Comparison of ENCODE assay signal across 8 cellular contexts in genomic region chr3:181712190-181712504, GRCh38. TPM values are rescaled to one million over a fixed set of nuclear protein-coding genes. Genes with fewer than 3 reads are reported as not detected.
DNase-seq lines count a peak whose midpoint lies in the region; ATAC-seq lines count a peak whose summit lies in the region.
"Had no signal": no experiment of that assay in that cellular context is flagged by ENCODE, and none has a peak within 500 bp of the region (broad histone marks: within the 10 kb centered on the region; RNA-seq: fewer than 3 reads in every experiment).

No MANE protein-coding gene starts in this region.

- H3K9ac ChIP-seq in SK-N-MC (ENCODE audit: insufficient read length) = peak overlapping the region; percentile 83
- no peak overlapping the region for H3K9ac ChIP-seq in skeletal muscle satellite cell (ENCODE audit: low read depth, low read length)

- H3K4me3 ChIP-seq in SK-N-MC (peak overlapping the region; percentile 95), iPS DF 6.9 (ENCODE audit: low read length) (peak overlapping the region; percentile 69), skeletal muscle satellite cell (ENCODE audit: low read length) (peak overlapping the region; percentile 59)

- H3K9me3 ChIP-seq in SK-N-MC (ENCODE audit: low read depth, low read length) (no peaks in the 10 kb centered on the region), iPS DF 6.9 (ENCODE audit: control insufficient read depth, insufficient read depth, low read length) (no peaks in the 10 kb centered on the region), skeletal muscle satellite cell (replicated peaks; ENCODE audit: low read length) (no peaks in the 10 kb centered on the region)

- no CpG with 5 or more reads among the region's 41 CpGs for WGBS in iPS DF 6.9 (ENCODE audit: insufficient coverage, insufficient read length)

- DNase-seq in SK-N-MC (ENCODE audit: low read depth, low spot score) (no peak), iPS DF 6.9 (ENCODE audit: low read depth, low spot score) (no peak), AG20443 (ENCODE audit: low spot score) (no peak), DMS114 treated with DMSO at 0.1 percent for 48 hours (lab: John Stamatoyannopoulos, UW; ENCODE audit: unreplicated experiment) (no peak)
- DNase-seq: activated B cell treated with CpG ODN at 0.5 μM for 24 hours had no signal

- H3K36me3 ChIP-seq in SK-N-MC (ENCODE audit: insufficient read depth, low read length) = peaks cover 5% of the 10 kb centered on the region; the same call in 1 of the 2 replicates
- H3K36me3 ChIP-seq in iPS DF 6.9 (ENCODE audit: control insufficient read depth, insufficient read depth, low read length) = peaks cover 3% of the 10 kb centered on the region; the same call in 1 of the 2 replicates
- no peaks in the 10 kb centered on the region for H3K36me3 ChIP-seq in skeletal muscle satellite cell (ENCODE audit: insufficient read depth, low read length)

- H3K27ac ChIP-seq in SK-N-MC = peak overlapping the region; percentile 80
- H3K27ac ChIP-seq in iPS DF 6.9 (ENCODE audit: low read length) = no peak overlapping the region

- H3K4me2 ChIP-seq in skeletal muscle satellite cell (ENCODE audit: low read length) = peak overlapping the region; percentile 86

- no peaks in the 10 kb centered on the region for H3K27me3 ChIP-seq in iPS DF 6.9 (ENCODE audit: control insufficient read depth, insufficient read depth, low read length)
- peaks cover 87% of the 10 kb centered on the region for H3K27me3 ChIP-seq in skeletal muscle satellite cell (ENCODE audit: control insufficient read depth, insufficient read depth, low read length)

- no peaks in the 10 kb centered on the region for H3K4me1 ChIP-seq in iPS DF 6.9 (ENCODE audit: control insufficient read depth, insufficient read depth, low read length)
- H3K4me1 ChIP-seq in skeletal muscle satellite cell (ENCODE audit: control insufficient read depth, insufficient read depth, low read length) = peaks cover 10% of the 10 kb centered on the region

- ATAC-seq in HG03354 (IDR thresholded peaks at IDR 0.05; ENCODE audit: poor library complexity, severe bottlenecking, unreplicated experiment) (peak; percentile 6), GM18520 (IDR thresholded peaks at IDR 0.05; ENCODE audit: unreplicated experiment) (no peak)

RNA-seq across cellular contexts. Expression of gene SOX2, which starts 0.4 kb away (rescaled TPM):
- total RNA-seq in skeletal muscle satellite cell (2012; rRNA removed) = under 0.01 TPM in 1 of 2 replicates, not detected in the other
- total RNA-seq: activated B cell treated with CpG ODN at 0.5 μM for 24 hours had no signal
